In genomic region chr12:54579258-54579657, GRCh38 we compare ENCODE assay signal across 16 cellular contexts. TPM values are rescaled to one million over a fixed set of nuclear protein-coding genes. Genes with fewer than 3 reads are reported as not detected.
DNase-seq lines count a peak whose midpoint lies in the region; ATAC-seq and TF ChIP-seq lines count a peak whose summit lies in the region.
"Had no signal": no experiment of that assay in that cellular context is flagged by ENCODE, and none has a peak within 500 bp of the region (broad histone marks: within the 10 kb centered on the region; RNA-seq: fewer than 3 reads in every experiment).

No MANE protein-coding gene starts in this region.

- CTCF ChIA-PET in activated naive CD4-positive, alpha-beta T cell treated with anti-CD3 and anti-CD28 coated beads for 36 hours (lab: Charles Lee): interaction anchor here (0.6 to 11.2 kb wide), 25 partner anchors 9 to 538 kb away, joined by 3 to 96 read pairs (median 4); partner anchors contain the start of gene PPP1R1A

- H3K36me3 ChIP-seq in OCI-LY3 (replicated peaks; ENCODE audit: low read depth, low read length): peaks cover 4% of the 10 kb centered on the region
- H3K36me3 ChIP-seq: HAP-1 had no signal

- peak overlapping the region; percentile 55; the same call in 1 of the 2 replicates for H3K4me2 ChIP-seq in OCI-LY3 (ENCODE audit: low read length)

- H3K9me3 Mint-ChIP-seq in activated naive CD4-positive, alpha-beta T cell treated with anti-CD3 and anti-CD28 coated beads, Interleukin-2, amount 50 U/mL, for 72 hours: no peaks in the 10 kb centered on the region
- H3K9me3 Mint-ChIP-seq in activated naive CD4-positive, alpha-beta T cell treated with anti-CD3 and anti-CD28 coated beads for 36 hours: no peaks in the 10 kb centered on the region
- H3K9me3 Mint-ChIP-seq in stimulated activated naive B cell treated with anti-CD40 and anti-IgM and Interleukin-4, amounts not matched to agents 10 μg/mL and 1 μg/mL and 100 μg/mL, for 72 hours: no peaks in the 10 kb centered on the region
- H3K9me3 Mint-ChIP-seq: activated naive CD4-positive, alpha-beta T cell treated with anti-CD3 and anti-CD28 coated beads, Interleukin-2, amount 10 ng/mL, durations not matched to agents 7 days and 5 days had no signal

- peaks cover 4% of the 10 kb centered on the region for H3K4me1 ChIP-seq in OCI-LY3 (ENCODE audit: low read length)
- H3K4me1 ChIP-seq: HAP-1, parathyroid adenoma had no signal

- peaks cover 3% of the 10 kb centered on the region for H3K27me3 Mint-ChIP-seq in activated naive CD4-positive, alpha-beta T cell treated with anti-CD3 and anti-CD28 coated beads for 36 hours (ENCODE audit: low read depth)
- H3K27me3 Mint-ChIP-seq in stimulated activated naive B cell treated with anti-CD40 and anti-IgM and Interleukin-4, amounts not matched to agents 10 μg/mL and 1 μg/mL and 100 μg/mL, for 72 hours: peaks cover 10 to 11% of the 10 kb centered on the region in 2 donors

- H2AFZ ChIP-seq in OCI-LY3 (ENCODE audit: low read depth, low read length): no peak overlapping the region

- H3K4me3 Mint-ChIP-seq in activated naive CD4-positive, alpha-beta T cell treated with anti-CD3 and anti-CD28 coated beads for 36 hours: no peak overlapping the region
- H3K4me3 Mint-ChIP-seq in stimulated activated naive B cell treated with anti-CD40 and anti-IgM and Interleukin-4, amounts not matched to agents 10 μg/mL and 1 μg/mL and 100 μg/mL, for 72 hours: no peak overlapping the region
- H3K4me3 Mint-ChIP-seq: activated naive CD4-positive, alpha-beta T cell treated with anti-CD3 and anti-CD28 coated beads, Interleukin-2, amount 10 ng/mL, durations not matched to agents 7 days and 5 days had no signal

- H3K9me3 ChIP-seq in OCI-LY3 (ENCODE audit: insufficient read depth, low read length): no peaks in the 10 kb centered on the region
- H3K9me3 ChIP-seq: HAP-1 had no signal

- H3K27ac ChIP-seq in OCI-LY3 (ENCODE audit: low read length): no peak overlapping the region
- H3K27ac ChIP-seq: cardiac muscle cell, parathyroid adenoma had no signal

- DNase-seq in activated naive CD4-positive, alpha-beta T cell treated with anti-CD3 and anti-CD28 coated beads, Interleukin-2, amount 50 U/mL, for 72 hours (ENCODE audit: low spot score in 2 of 2): no peak
- no peak for DNase-seq in activated naive CD4-positive, alpha-beta T cell treated with anti-CD3 and anti-CD28 coated beads for 36 hours
- no peak for DNase-seq in stimulated activated naive B cell treated with anti-CD40 and anti-IgM and Interleukin-4, amounts not matched to agents 10 μg/mL and 1 μg/mL and 100 μg/mL, for 72 hours
- DNase-seq in NCI-H510A (lab: John Stamatoyannopoulos, UW) (no peak), NCI-H774 (lab: John Stamatoyannopoulos, UW) (no peak), epidermal melanocyte (ENCODE audit: insufficient read length, low spot score) (no peak)

- no peak overlapping the region for H3K9ac ChIP-seq in OCI-LY3 (ENCODE audit: low read length)
- H3K9ac ChIP-seq: parathyroid adenoma had no signal

- ATAC-seq in activated naive CD4-positive, alpha-beta T cell treated with anti-CD3 and anti-CD28 coated beads, Interleukin-2, amount 50 U/mL, for 72 hours: peak; percentile 35 to 46
- peak; percentile 25 for ATAC-seq in HG02870 (IDR thresholded peaks at IDR 0.05; ENCODE audit: unreplicated experiment)
- peak; percentile 8 to 13 for ATAC-seq in stimulated activated naive B cell treated with anti-CD40 and anti-IgM and Interleukin-4, amounts not matched to agents 10 μg/mL and 1 μg/mL and 100 μg/mL, for 72 hours (replicated peaks)

- H3K4me3 ChIP-seq in OCI-LY3 (ENCODE audit: low read length): no peak overlapping the region
- H3K4me3 ChIP-seq: cardiac muscle cell, HAP-1 had no signal

- no peak for TF ChIP-seq CTCF in OCI-LY3 (IDR thresholded peaks at IDR 0.05; ENCODE audit: low read depth, low read length)

- intact Hi-C loops in activated naive CD4-positive, alpha-beta T cell treated with anti-CD3 and anti-CD28 coated beads for 36 hours (cut with micrococcal nuclease): loop anchor here (1.0 kb wide), 2 partner anchors 17 to 52 kb away; no protein-coding TSS in a partner anchor

- peaks cover 6% of the 10 kb centered on the region; the same call in 1 of the 2 replicates for H3K27me3 ChIP-seq in OCI-LY3 (ENCODE audit: low read depth, low read length)
- H3K27me3 ChIP-seq: cardiac muscle cell had no signal

- peaks cover 5% of the 10 kb centered on the region for H3K4me1 Mint-ChIP-seq in activated naive CD4-positive, alpha-beta T cell treated with anti-CD3 and anti-CD28 coated beads for 36 hours (ENCODE audit: low read depth)
- H3K4me1 Mint-ChIP-seq in stimulated activated naive B cell treated with anti-CD40 and anti-IgM and Interleukin-4, amounts not matched to agents 10 μg/mL and 1 μg/mL and 100 μg/mL, for 72 hours: peaks cover 7 to 14% of the 10 kb centered on the region in 2 donors
- H3K4me1 Mint-ChIP-seq: activated naive CD4-positive, alpha-beta T cell treated with anti-CD3 and anti-CD28 coated beads, Interleukin-2, amount 10 ng/mL, durations not matched to agents 7 days and 5 days had no signal

- H4K20me1 ChIP-seq in OCI-LY3 (ENCODE audit: insufficient read depth, low read length): no peaks in the 10 kb centered on the region

- H3K27ac Mint-ChIP-seq in activated naive CD4-positive, alpha-beta T cell treated with anti-CD3 and anti-CD28 coated beads, Interleukin-2, amount 50 U/mL, for 72 hours: peak overlapping the region in 1 of 2 donors; percentile 7
- no peak overlapping the region for H3K27ac Mint-ChIP-seq in activated naive CD4-positive, alpha-beta T cell treated with anti-CD3 and anti-CD28 coated beads for 36 hours
- no peak overlapping the region for H3K27ac Mint-ChIP-seq in stimulated activated naive B cell treated with anti-CD40 and anti-IgM and Interleukin-4, amounts not matched to agents 10 μg/mL and 1 μg/mL and 100 μg/mL, for 72 hours
- H3K27ac Mint-ChIP-seq: activated naive CD4-positive, alpha-beta T cell treated with anti-CD3 and anti-CD28 coated beads, Interleukin-2, amount 10 ng/mL, durations not matched to agents 7 days and 5 days had no signal

- no peaks in the 10 kb centered on the region for H3K36me3 Mint-ChIP-seq in activated naive CD4-positive, alpha-beta T cell treated with anti-CD3 and anti-CD28 coated beads, Interleukin-2, amount 50 U/mL, for 72 hours
- peaks cover 6% of the 10 kb centered on the region for H3K36me3 Mint-ChIP-seq in activated naive CD4-positive, alpha-beta T cell treated with anti-CD3 and anti-CD28 coated beads for 36 hours (ENCODE audit: low read depth)
- peaks cover 29 to 38% of the 10 kb centered on the region in 2 donors for H3K36me3 Mint-ChIP-seq in stimulated activated naive B cell treated with anti-CD40 and anti-IgM and Interleukin-4, amounts not matched to agents 10 μg/mL and 1 μg/mL and 100 μg/mL, for 72 hours

- no peaks in the 10 kb centered on the region for H3K79me2 ChIP-seq in OCI-LY3 (ENCODE audit: low read length)
- H3K79me2 ChIP-seq: parathyroid adenoma had no signal

RNA-seq across cellular contexts. Expression of gene PPP1R1A, which starts 9.2 kb away (rescaled TPM):
- not detected for total RNA-seq in activated naive CD4-positive, alpha-beta T cell treated with anti-CD3 and anti-CD28 coated beads, Interleukin-2, amount 50 U/mL, for 72 hours
- not detected for total RNA-seq in activated naive CD4-positive, alpha-beta T cell treated with anti-CD3 and anti-CD28 coated beads for 36 hours
- total RNA-seq: activated CD8-positive, alpha-beta memory T cell treated with anti-CD3 and anti-CD28 coated beads for 36 hours; mononuclear cell had no signal

RNA-seq across cellular contexts. Expression of gene PDE1B, which starts 29.9 kb away (rescaled TPM):
- 10 to 100 TPM; 24.1 to 33.6 TPM for total RNA-seq in activated naive CD4-positive, alpha-beta T cell treated with anti-CD3 and anti-CD28 coated beads, Interleukin-2, amount 50 U/mL, for 72 hours
- total RNA-seq in activated naive CD4-positive, alpha-beta T cell treated with anti-CD3 and anti-CD28 coated beads for 36 hours: 1 to 10 TPM; 7.5 to 8.5 TPM

RNA-seq across cellular contexts. Expression of gene LACRT, which starts 55.4 kb away (rescaled TPM):
- total RNA-seq in activated naive CD4-positive, alpha-beta T cell treated with anti-CD3 and anti-CD28 coated beads, Interleukin-2, amount 50 U/mL, for 72 hours: not detected
- total RNA-seq in activated naive CD4-positive, alpha-beta T cell treated with anti-CD3 and anti-CD28 coated beads for 36 hours: not detected
- total RNA-seq: activated CD8-positive, alpha-beta memory T cell treated with anti-CD3 and anti-CD28 coated beads for 36 hours; cardiac muscle cell; frontal cortex; mononuclear cell; Right ventricle myocardium inferior had no signal
